Comparison of ENCODE assay signal across 7 cellular contexts in the genomic region with DNA sequence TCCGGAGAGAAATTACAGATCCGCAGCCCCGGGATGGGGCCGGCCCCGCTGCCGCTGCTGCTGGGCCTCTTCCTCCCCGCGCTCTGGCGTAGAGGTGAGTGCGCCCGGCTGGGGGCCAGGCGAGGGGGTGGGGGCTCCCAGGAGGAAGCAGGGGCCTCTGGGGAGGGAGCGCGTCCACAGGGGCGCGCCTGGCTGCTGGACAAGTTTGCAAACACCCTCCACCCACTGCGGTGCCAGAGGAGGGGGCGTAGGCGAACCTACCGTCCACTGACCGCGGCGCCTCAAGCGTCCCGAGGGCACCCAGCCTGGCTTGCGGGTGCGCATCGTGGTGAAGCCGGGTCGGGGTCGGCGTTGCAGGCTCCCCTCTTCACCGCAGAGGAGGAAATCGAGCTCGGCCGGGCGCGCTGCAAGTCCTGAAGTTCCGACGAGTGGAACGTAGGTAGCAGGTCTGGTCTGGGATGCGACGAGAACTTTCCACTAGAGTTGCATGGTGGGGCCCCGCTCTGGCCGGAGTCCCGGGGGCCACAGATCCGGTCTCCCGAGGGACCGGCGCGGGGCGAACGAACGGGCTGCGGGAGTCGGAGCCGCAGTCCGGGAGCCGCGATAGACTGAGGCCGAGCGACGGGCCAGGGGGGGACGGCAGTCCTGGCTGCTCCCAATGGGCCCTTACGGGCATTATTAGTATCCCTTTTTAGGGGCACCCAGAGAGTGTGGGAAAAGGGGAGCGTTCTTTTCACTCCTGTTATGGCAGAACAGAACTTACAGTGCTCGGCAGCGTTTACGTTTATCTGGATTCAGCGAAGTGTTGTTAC. TPM values are rescaled to one million over a fixed set of nuclear protein-coding genes. Genes with fewer than 3 reads are reported as not detected.
DNase-seq lines count a peak whose midpoint lies in the region; ATAC-seq and TF ChIP-seq lines count a peak whose summit lies in the region.

No MANE protein-coding gene starts in this region.

- in situ Hi-C loops in astrocyte of the spinal cord (cut with HindIII; ENCODE audit: low sequenced_read_pairs): no loop called here

- no peaks in the 10 kb centered on the region for H3K9me3 ChIP-seq in OCI-LY3 (ENCODE audit: insufficient read depth, low read length)

- peaks cover 8% of the 10 kb centered on the region for H3K4me1 ChIP-seq in OCI-LY3 (ENCODE audit: low read length)

- H3K4me1 Mint-ChIP-seq in stimulated activated memory B cell treated with anti-CD40 and anti-IgM and Interleukin-4, amounts not matched to agents 10 μg/mL and 1 μg/mL and 100 μg/mL, for 72 hours: peaks cover 26% of the 10 kb centered on the region

- peak overlapping the region; percentile 73 for H3K4me3 Mint-ChIP-seq in stimulated activated memory B cell treated with anti-CD40 and anti-IgM and Interleukin-4, amounts not matched to agents 10 μg/mL and 1 μg/mL and 100 μg/mL, for 72 hours

- peak overlapping the region; percentile 57; the same call in 1 of the 2 replicates for H3K9ac ChIP-seq in OCI-LY3 (ENCODE audit: low read length)

- no peaks in the 10 kb centered on the region for H4K20me1 ChIP-seq in OCI-LY3 (ENCODE audit: insufficient read depth, low read length)

- TF ChIP-seq CTCF in OCI-LY3 (IDR thresholded peaks at IDR 0.05; ENCODE audit: low read depth, low read length): no peak
- no peak for TF ChIP-seq CTCF in astrocyte of the spinal cord (IDR thresholded peaks at IDR 0.05; ENCODE audit: low read depth, low read length)
- TF ChIP-seq CTCF in kidney epithelial cell (IDR thresholded peaks at IDR 0.05; ENCODE audit: insufficient read depth, low read length, poor library complexity, severe bottlenecking): no peak

- peak overlapping the region; percentile 91 for H3K4me2 ChIP-seq in OCI-LY3 (ENCODE audit: low read length)

- no peaks in the 10 kb centered on the region for H3K9me3 Mint-ChIP-seq in stimulated activated memory B cell treated with anti-CD40 and anti-IgM and Interleukin-4, amounts not matched to agents 10 μg/mL and 1 μg/mL and 100 μg/mL, for 72 hours

- peak; percentile 19 for DNase-seq in astrocyte of the spinal cord (ENCODE audit: low read depth, low spot score)
- DNase-seq in kidney epithelial cell (ENCODE audit: low read depth): no peak
- no peak for DNase-seq in DMS153 treated with DMSO at 0.1 percent for 48 hours (lab: John Stamatoyannopoulos, UW; ENCODE audit: unreplicated experiment)
- DNase-seq in RKO (ENCODE audit: low spot score): no peak

- ATAC-seq in GM19035 (IDR thresholded peaks at IDR 0.05; ENCODE audit: unreplicated experiment): peak; percentile 30
- peak; percentile 21 for ATAC-seq in stimulated activated memory B cell treated with anti-CD40 and anti-IgM and Interleukin-4, amounts not matched to agents 10 μg/mL and 1 μg/mL and 100 μg/mL, for 72 hours

- no peaks in the 10 kb centered on the region for H3K36me3 Mint-ChIP-seq in stimulated activated memory B cell treated with anti-CD40 and anti-IgM and Interleukin-4, amounts not matched to agents 10 μg/mL and 1 μg/mL and 100 μg/mL, for 72 hours

- H3K27ac ChIP-seq in OCI-LY3 (ENCODE audit: low read length): no peak overlapping the region

- H3K36me3 ChIP-seq in OCI-LY3 (replicated peaks; ENCODE audit: low read depth, low read length): no peaks in the 10 kb centered on the region
- H3K36me3 ChIP-seq in kidney epithelial cell (ENCODE audit: control insufficient read depth, insufficient read depth, low read length): no peaks in the 10 kb centered on the region

- H3K27me3 Mint-ChIP-seq in stimulated activated memory B cell treated with anti-CD40 and anti-IgM and Interleukin-4, amounts not matched to agents 10 μg/mL and 1 μg/mL and 100 μg/mL, for 72 hours: peaks cover 54% of the 10 kb centered on the region

- no peak overlapping the region for H3K27ac Mint-ChIP-seq in stimulated activated memory B cell treated with anti-CD40 and anti-IgM and Interleukin-4, amounts not matched to agents 10 μg/mL and 1 μg/mL and 100 μg/mL, for 72 hours

- H3K4me3 ChIP-seq in OCI-LY3 (ENCODE audit: low read length): peak overlapping the region; percentile 78
- peak overlapping the region; percentile 60 for H3K4me3 ChIP-seq in astrocyte of the spinal cord (ENCODE audit: low read depth, low read length)
- H3K4me3 ChIP-seq in kidney epithelial cell (ENCODE audit: low read depth, low read length): peak overlapping the region; percentile 60

- no peaks in the 10 kb centered on the region for H3K79me2 ChIP-seq in OCI-LY3 (ENCODE audit: low read length)

- peak overlapping the region; percentile 89; the same call in 1 of the 2 replicates for H2AFZ ChIP-seq in OCI-LY3 (ENCODE audit: low read depth, low read length)

- H3K27me3 ChIP-seq in OCI-LY3 (ENCODE audit: low read depth, low read length): peaks cover 31% of the 10 kb centered on the region
- no peaks in the 10 kb centered on the region for H3K27me3 ChIP-seq in kidney epithelial cell (ENCODE audit: control insufficient read depth, insufficient read depth, low read length)

RNA-seq across cellular contexts. Expression of gene MERTK, which starts 0.5 kb away (rescaled TPM):
- total RNA-seq in kidney epithelial cell: 2.7 and 4.1 TPM in 2 replicates

RNA-seq across cellular contexts. Expression of gene ANAPC1, which starts 14.9 kb away (rescaled TPM):
- 46.3 and 47.6 TPM in 2 replicates for total RNA-seq in kidney epithelial cell
